ENCODE assay signal across 8 cellular contexts in the genomic region with DNA sequence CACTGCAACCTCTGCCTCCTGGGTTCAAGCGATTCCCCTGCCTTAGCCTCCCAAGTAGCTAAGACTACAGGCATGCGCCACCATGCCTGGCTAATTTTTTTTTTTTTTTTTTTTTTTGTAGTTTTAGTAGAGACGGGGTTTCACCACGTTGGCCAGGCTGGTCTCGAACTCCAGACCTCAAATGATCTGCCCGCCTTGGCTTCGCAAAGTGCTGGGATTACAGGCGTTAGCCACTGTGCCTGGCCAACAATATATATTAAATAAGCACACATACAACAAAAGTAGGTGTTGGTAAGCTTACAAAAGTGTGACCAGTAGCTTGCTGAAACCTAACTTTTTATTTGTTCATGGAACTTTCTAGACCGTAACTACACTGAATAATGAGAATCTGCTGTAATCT.
DNase-seq lines count a peak whose midpoint lies in the region; ATAC-seq and TF ChIP-seq lines count a peak whose summit lies in the region.
"Not testable (repeated sequence)": the region's sequence is repeated elsewhere in the genome, so short reads cannot be mapped to it uniquely, and the experiment has no call there.

No MANE protein-coding gene starts in this region.

- peak; percentile 9 for DNase-seq in BE2C
- DNase-seq in WERI-Rb-1: peak; percentile 2
- peak; percentile 13 for DNase-seq in activated CD8-positive, alpha-beta memory T cell treated with anti-CD3 and anti-CD28 coated beads, Interleukin-2, amount 50 U/mL, for 4 hours
- peak; percentile 4 for DNase-seq in activated naive CD4-positive, alpha-beta T cell treated with anti-CD3 and anti-CD28 coated beads for 36 hours
- DNase-seq in Right ventricle myocardium superior: peak; percentile 25
- peak; percentile 24 for DNase-seq in left lobe of liver (ENCODE audit: low spot score)
- peak; percentile 3 for DNase-seq in prostate gland (ENCODE audit: low spot score)
- DNase-seq in stomach: peak; percentile 20

- not testable (repeated sequence) for H3K27ac Mint-ChIP-seq in activated naive CD4-positive, alpha-beta T cell treated with anti-CD3 and anti-CD28 coated beads for 36 hours

- TF ChIP-seq POLR2A in prostate gland (IDR thresholded peaks at IDR 0.05); stomach (IDR thresholded peaks at IDR 0.05): not testable (repeated sequence)

- H3K27me3 ChIP-seq in BE2C; WERI-Rb-1 (ENCODE audit: insufficient read depth, low read depth, severe bottlenecking); prostate gland (replicated peaks; ENCODE audit: insufficient read depth); stomach: not testable (repeated sequence)

- not testable (repeated sequence) for H3K27me3 Mint-ChIP-seq in activated naive CD4-positive, alpha-beta T cell treated with anti-CD3 and anti-CD28 coated beads for 36 hours (ENCODE audit: low read depth)

- not testable (repeated sequence) for H3K9me3 ChIP-seq in BE2C; WERI-Rb-1 (ENCODE audit: severe bottlenecking); prostate gland; stomach

- CTCF ChIA-PET in activated naive CD4-positive, alpha-beta T cell treated with anti-CD3 and anti-CD28 coated beads for 36 hours (lab: Charles Lee): not testable (repeated sequence)

- H3K4me3 Mint-ChIP-seq in activated naive CD4-positive, alpha-beta T cell treated with anti-CD3 and anti-CD28 coated beads for 36 hours: not testable (repeated sequence)

- WGBS in prostate gland: 95% methylated on average over 7 of the region's 9 CpGs
- WGBS in stomach, 5 donors: 97 to 99% (median 98%) methylated on average over 6 to 7 of the region's 9 CpGs

- H3K4me3 ChIP-seq in BE2C (ENCODE audit: low read depth, low read length); WERI-Rb-1 (ENCODE audit: low read depth, low read length); prostate gland; stomach: not testable (repeated sequence)

- not testable (repeated sequence) for TF ChIP-seq EP300 in stomach (IDR thresholded peaks at IDR 0.05)

- not testable (repeated sequence) for H3K4me1 ChIP-seq in BE2C; prostate gland (replicated peaks); stomach

- not testable (repeated sequence) for ATAC-seq in Right ventricle myocardium superior (ENCODE audit: poor library complexity); left lobe of liver

- intact Hi-C loops in activated naive CD4-positive, alpha-beta T cell treated with anti-CD3 and anti-CD28 coated beads for 36 hours (cut with micrococcal nuclease); Right ventricle myocardium superior (cut with DNase I); prostate gland (cut with DNase I); stomach (cut with DNase I; ENCODE audit: low total_unique reads): not testable (repeated sequence)

- H3K36me3 Mint-ChIP-seq in activated naive CD4-positive, alpha-beta T cell treated with anti-CD3 and anti-CD28 coated beads for 36 hours (ENCODE audit: low read depth): not testable (repeated sequence)

- H3K27ac ChIP-seq in WERI-Rb-1, prostate gland, stomach: not testable (repeated sequence)

- H3K9me3 Mint-ChIP-seq in activated naive CD4-positive, alpha-beta T cell treated with anti-CD3 and anti-CD28 coated beads for 36 hours: not testable (repeated sequence)

- TF ChIP-seq CTCF in BE2C (IDR thresholded peaks at IDR 0.05; ENCODE audit: low read depth, low read length); WERI-Rb-1 (IDR thresholded peaks at IDR 0.05; ENCODE audit: low read depth, low read length); prostate gland (IDR thresholded peaks at IDR 0.05); stomach (IDR thresholded peaks at IDR 0.05): not testable (repeated sequence)

- H3K36me3 ChIP-seq in BE2C, WERI-Rb-1, prostate gland, stomach: not testable (repeated sequence)

- H3K4me1 Mint-ChIP-seq in activated naive CD4-positive, alpha-beta T cell treated with anti-CD3 and anti-CD28 coated beads for 36 hours (ENCODE audit: low read depth): not testable (repeated sequence)
